14 cellular contexts compared by ENCODE assay signal in the genomic region with DNA sequence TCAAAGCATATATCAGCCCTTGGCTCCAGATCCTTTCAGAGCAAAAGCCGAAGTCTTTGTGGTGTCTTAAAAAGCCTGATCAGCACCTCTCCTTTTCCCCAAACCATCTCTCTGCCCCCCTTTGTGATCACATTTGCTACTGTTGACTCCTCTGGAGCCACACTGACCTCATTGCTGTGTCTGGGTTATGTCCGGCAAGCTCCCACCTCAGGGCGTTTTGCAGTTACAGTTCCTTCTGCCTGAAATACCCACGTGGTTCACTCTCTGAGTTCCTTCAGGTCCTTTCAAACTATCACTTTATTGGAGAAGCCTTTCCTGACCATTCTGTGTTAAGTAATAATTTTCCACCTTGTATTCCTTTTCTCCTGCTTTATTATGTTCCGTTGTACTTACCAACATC. TPM values are rescaled to one million over a fixed set of nuclear protein-coding genes. Genes with fewer than 3 reads are reported as not detected.
DNase-seq lines count a peak whose midpoint lies in the region; ATAC-seq and TF ChIP-seq lines count a peak whose summit lies in the region.
"Had no signal": no experiment of that assay in that cellular context is flagged by ENCODE, and none has a peak within 500 bp of the region (broad histone marks: within the 10 kb centered on the region; RNA-seq: fewer than 3 reads in every experiment).

No MANE protein-coding gene starts in this region.

- TF ChIP-seq CTCF in choroid plexus epithelial cell (conservative IDR thresholded peaks at IDR 0.05; ENCODE audit: low read depth, low read length) = no peak

- DNase-seq in NOMO-1 (lab: John Stamatoyannopoulos, UW; ENCODE audit: unreplicated experiment in 2 of 2) (peak; percentile 36 to 40), NOMO-1 treated with dmso at 0.1 percent for 144 hours (lab: John Stamatoyannopoulos, UW; ENCODE audit: unreplicated experiment) (no peak), NCI-H460 (ENCODE audit: extremely low read depth, low read depth) (peak; percentile 9), choroid plexus epithelial cell (ENCODE audit: low read depth) (peak; percentile 26), pons (ENCODE audit: low spot score) (peak; percentile 48), cortex of kidney (lab: John Stamatoyannopoulos, UW) (no peak), DMS53 (lab: John Stamatoyannopoulos, UW) (no peak)
- DNase-seq: activated CD4-positive, alpha-beta T cell treated with anti-CD3 and anti-CD28 coated beads, Interleukin-2, amount 50 U/mL, for 1 hour; effector memory CD4-positive, alpha-beta T cell; left ventricle myocardium inferior; NCI-H187; ovary; stimulated activated CD4-positive, alpha-beta T cell treated with anti-CD3 and anti-CD28 coated beads, Interleukin-12 subunit alpha, Interleukin-12 subunit beta, amount 100 ng/mL, for 4 hours had no signal

- no peak overlapping the region for H3K4me3 ChIP-seq in choroid plexus epithelial cell (ENCODE audit: low read depth, low read length)
- H3K4me3 ChIP-seq: left ventricle myocardium inferior, ovary had no signal

- ATAC-seq in HG03135 (IDR thresholded peaks at IDR 0.05; ENCODE audit: unreplicated experiment) = no peak

RNA-seq across cellular contexts. Expression of a gene that starts 11.8 kb away (rescaled TPM):
- total RNA-seq in NCI-H460 (2014; rRNA removed; shearing (Covaris generic)) = 18.3 and 20.2 TPM in 2 replicates
- 8.3 and 18.6 TPM in 2 replicates for polyA plus RNA-seq in NCI-H460 (2014; cell fraction: nucleus; rRNA removed)

RNA-seq across cellular contexts. Expression of a gene that starts 32.4 kb away (rescaled TPM):
- 16.6 and 20.2 TPM in 2 replicates for total RNA-seq in NCI-H460 (2014; rRNA removed; shearing (Covaris generic))
- 14.7 and 18.4 TPM in 2 replicates for polyA plus RNA-seq in NCI-H460 (2014; cell fraction: nucleus; rRNA removed)

RNA-seq across cellular contexts. Expression of a gene that starts 32.5 kb away (rescaled TPM):
- total RNA-seq in NCI-H460 (2014; rRNA removed; shearing (Covaris generic)) = 43.1 and 45.3 TPM in 2 replicates
- polyA plus RNA-seq in NCI-H460 (2014; cell fraction: nucleus; rRNA removed) = 25.0 and 37.6 TPM in 2 replicates

Comparison
In these comparisons a context has a peak if more than half of its experiments do, and no peak if none do; other contexts are left out.
1. DNase-seq: peak in NOMO-1 (2 of 2), NCI-H460 (single experiment), choroid plexus epithelial cell (single experiment) and pons (single experiment); none in NOMO-1 treated with dmso at 0.1 percent for 144 hours (single experiment), cortex of kidney (single experiment) and DMS53 (single experiment).